In the genomic region with DNA sequence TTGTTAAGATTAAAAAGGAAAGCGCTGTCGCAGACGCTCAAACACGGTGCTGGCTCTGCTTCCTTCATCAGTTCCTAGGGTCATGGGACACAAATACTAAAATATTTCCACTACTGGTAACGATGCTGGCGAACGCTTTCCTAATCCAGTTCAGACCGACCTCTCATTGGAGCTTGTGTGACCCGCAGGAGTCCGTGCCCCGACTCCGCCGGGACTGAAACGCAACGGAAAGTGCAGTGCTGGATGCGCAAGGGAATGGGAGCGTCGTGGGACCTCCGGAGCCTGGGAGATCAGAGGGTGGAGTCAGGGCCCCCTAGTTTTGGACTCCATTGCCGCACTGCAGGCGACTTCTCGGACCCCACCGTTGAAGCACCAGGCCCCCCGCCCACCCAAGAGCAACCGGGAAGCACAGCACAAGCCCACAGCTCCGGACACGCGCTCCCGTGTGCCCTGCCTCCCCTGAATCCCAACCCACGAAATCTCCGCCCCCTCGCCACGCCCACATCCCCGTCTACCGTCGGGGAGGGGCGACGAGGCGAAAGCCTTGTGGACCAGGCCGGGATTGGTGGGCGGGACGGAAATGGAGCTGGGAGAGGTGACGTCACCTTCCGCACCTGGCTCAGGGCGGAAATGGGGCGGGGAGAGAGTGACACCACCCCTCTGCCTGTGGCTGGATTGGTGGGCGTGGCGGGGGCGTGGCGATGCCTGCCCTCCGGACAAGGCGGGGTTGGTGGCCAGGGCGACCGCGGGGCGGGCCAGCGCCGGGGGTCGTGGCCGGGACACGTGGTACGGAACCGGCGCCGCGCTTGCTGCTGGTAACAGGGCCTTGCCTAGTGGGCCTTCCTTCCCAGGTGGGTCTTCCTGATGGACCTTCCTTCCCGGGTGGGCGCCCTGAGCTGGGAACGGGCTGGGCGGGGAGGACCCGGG, we compare ENCODE assay signal across 8 cellular contexts. TPM values are rescaled to one million over a fixed set of nuclear protein-coding genes. Genes with fewer than 3 reads are reported as not detected.
DNase-seq lines count a peak whose midpoint lies in the region; TF ChIP-seq lines count a peak whose summit lies in the region.

TSS of gene CNDP2 (plus strand) at position 783 of the 927 bp plus-strand sequence. CDS start 3,611 bp downstream, outside the sequence.

- POLR2A ChIA-PET in activated CD8-positive, alpha-beta memory T cell treated with anti-CD3 and anti-CD28 coated beads for 36 hours (lab: Charles Lee), result interaction anchor here (0.6 to 1.7 kb wide), 4 partner anchors 11 to 712 kb away, joined by 4 to 9 read pairs (median 6); partner anchors contain the start of gene ZNF407

- no peak for TF ChIP-seq CTCF in GM20000 (IDR thresholded peaks at IDR 0.05; ENCODE audit: extremely low read depth, missing control alignments)

- DNase-seq in CMK (ENCODE audit: low read depth) (peak; percentile 90), GM20000 (ENCODE audit: low spot score) (peak; percentile 99), HT-29 (ENCODE audit: low spot score) (peak; percentile 97), NOMO-1 (lab: John Stamatoyannopoulos, UW; ENCODE audit: unreplicated experiment in 2 of 2) (peak; percentile 95 to 96), lung microvascular endothelial cell (ENCODE audit: low read depth in 2 of 2) (peak; percentile 99 to 100)
- peak; percentile 98 for DNase-seq in effector CD8-positive, alpha-beta T cell (lab: John Stamatoyannopoulos, UW)
- DNase-seq in stimulated activated CD4-positive, alpha-beta T cell treated with anti-CD3 and anti-CD28 coated beads, TNF-alpha, amount 100 ng/mL, for 48 hours (ENCODE audit: low read depth in 3 of 3), result peak; percentile 98 to 100 (median 99)

- CTCF ChIA-PET in activated CD8-positive, alpha-beta memory T cell treated with anti-CD3 and anti-CD28 coated beads for 36 hours (lab: Charles Lee), result interaction anchor here (1.2 to 1.9 kb wide), 4 partner anchors 10 to 142 kb away, joined by 3 to 5 read pairs (median 4); no protein-coding TSS in a partner anchor

RNA-seq across cellular contexts. Expression of gene CNDP2, which starts in this region (rescaled TPM):
- total RNA-seq in HT-29 (2014; rRNA removed; shearing (Covaris generic)), result 50.5 and 57.7 TPM in 2 replicates
- total RNA-seq in activated CD8-positive, alpha-beta memory T cell treated with anti-CD3 and anti-CD28 coated beads for 36 hours, result 100 to 1,000 TPM; 203 to 213 TPM
- total RNA-seq in lung microvascular endothelial cell, result 50.8 and 68.5 TPM in 2 replicates

Comparison
In these comparisons a context has a peak if more than half of its experiments do, and no peak if none do; other contexts are left out.
1. Peak in every context shown above with its lines: DNase-seq.